ENCODE assay signal across 1 cellular context in genomic region chr10:130109796-130110235, GRCh38.
TF ChIP-seq lines count a peak whose summit lies in the region.

No MANE protein-coding gene starts in this region.

TF ChIP-seq in H1, 55 proteins besides CTCF, POLR2A, EP300 and RAD21 (continued from another document):
- TF ChIP-seq SAP30 (IDR thresholded peaks at IDR 0.05; ENCODE audit: insufficient read depth, insufficient replicate concordance, low read length) (no peak), CHD7 (IDR thresholded peaks at IDR 0.05; ENCODE audit: insufficient replicate concordance, low read length) (no peak), TEAD4 (IDR thresholded peaks at IDR 0.05; ENCODE audit: low read depth, low read length) (peak; percentile 84), BACH1 (IDR thresholded peaks at IDR 0.05; ENCODE audit: low read length) (no peak), HDAC6 (IDR thresholded peaks at IDR 0.05; ENCODE audit: low read depth, low read length) (no peak), SP1 (IDR thresholded peaks at IDR 0.05; ENCODE audit: low read depth, low read length) (0 out of 2 replicates have a peak, but pooled peaks have one; percentile 20), RFX5 (IDR thresholded peaks at IDR 0.05; ENCODE audit: borderline replicate concordance, low read depth, low read length) (no peak), GABPA (IDR thresholded peaks at IDR 0.05; ENCODE audit: borderline replicate concordance, insufficient read depth, low read length) (no peak), CEBPB (IDR thresholded peaks at IDR 0.05; ENCODE audit: low read depth, low read length) (no peak), HDAC2 (IDR thresholded peaks at IDR 0.05; ENCODE audit: borderline replicate concordance in 1 of 2, low read depth in 2 of 2, low read length in 2 of 2) (no peak)
